Comparison of ENCODE assay signal across 28 cellular contexts in genomic region chr5:122050959-122051358, GRCh38. TPM values are rescaled to one million over a fixed set of nuclear protein-coding genes. Genes with fewer than 3 reads are reported as not detected.
DNase-seq lines count a peak whose midpoint lies in the region; ATAC-seq, FAIRE-seq and TF ChIP-seq lines count a peak whose summit lies in the region.
"Had no signal": no experiment of that assay in that cellular context is flagged by ENCODE, and none has a peak within 500 bp of the region (broad histone marks: within the 10 kb centered on the region; RNA-seq: fewer than 3 reads in every experiment).

No MANE protein-coding gene starts in this region.

- H3K4me1 ChIP-seq in A549: no peaks in the 10 kb centered on the region
- no peaks in the 10 kb centered on the region for H3K4me1 ChIP-seq in K562 (replicated peaks in 1 of 2; ENCODE audit: control insufficient read depth in 2 of 2, insufficient read depth in 2 of 2, low read length in 2 of 2)

- H3K36me3 Mint-ChIP-seq in activated T-cell treated with anti-CD3 and anti-CD28 coated beads, Interleukin-2, amount 50 U/mL, for 72 hours (ENCODE audit: insufficient read depth in 2 of 2): peaks cover 2 to 4% of the 10 kb centered on the region in 2 donors
- peaks cover 47% of the 10 kb centered on the region for H3K36me3 Mint-ChIP-seq in activated T-cell treated with anti-CD3 and anti-CD28 coated beads, Interleukin-2, amount 50 U/mL, for 24 hours (ENCODE audit: low read depth)
- peaks cover 29% of the 10 kb centered on the region for H3K36me3 Mint-ChIP-seq in neural crest cell (ENCODE audit: low read depth)

- no peak for TF ChIP-seq EP300 in A549 (IDR thresholded peaks at IDR 0.05)
- no peak for TF ChIP-seq EP300 in K562 (IDR thresholded peaks at IDR 0.05; ENCODE audit: low read length)

- no peaks in the 10 kb centered on the region for H3K9me1 ChIP-seq in K562 (ENCODE audit: control insufficient read depth, insufficient read depth, low read length)

- no peak overlapping the region for H2AFZ ChIP-seq in K562 (ENCODE audit: low read depth, low read length)

- H3K79me2 ChIP-seq in K562 (ENCODE audit: control insufficient read depth, insufficient read depth, low read length): no peaks in the 10 kb centered on the region

- POLR2A ChIA-PET in A549 (lab: Yijun Ruan, JAX): no interaction called here
- POLR2A ChIA-PET in K562 (lab: Yijun Ruan, JAX): interaction anchor here (0.7 kb wide), 1 partner anchor 20 kb away, joined by 3 read pairs; no protein-coding TSS in a partner anchor

- CTCF ChIA-PET in A549 (lab: Yijun Ruan, JAX): interaction anchor here (0.6 kb wide), 1 partner anchor 21 kb away, joined by 5 read pairs; no protein-coding TSS in a partner anchor
- CTCF ChIA-PET in K562 (lab: Yijun Ruan, JAX; ENCODE audit: low intra/inter-chr PET ratio): no interaction called here

- no peaks in the 10 kb centered on the region for H3K4me1 Mint-ChIP-seq in activated T-cell treated with anti-CD3 and anti-CD28 coated beads, Interleukin-2, amount 50 U/mL, for 72 hours (ENCODE audit: low read depth)
- H3K4me1 Mint-ChIP-seq in activated T-cell treated with anti-CD3 and anti-CD28 coated beads, Interleukin-2, amount 50 U/mL, for 24 hours (ENCODE audit: low read depth): no peaks in the 10 kb centered on the region
- no peaks in the 10 kb centered on the region for H3K4me1 Mint-ChIP-seq in neural crest cell
- H3K4me1 Mint-ChIP-seq: CD14-positive monocyte; CD4-positive, alpha-beta memory T cell; CD8-positive, alpha-beta memory T cell had no signal

- H3K4me3 ChIP-seq in A549 (no peak overlapping the region), K562 (no peak overlapping the region)
- H3K4me3 ChIP-seq: BLaER1, GM12878 had no signal

- H4K20me1 ChIP-seq in K562 (replicated peaks; ENCODE audit: control insufficient read depth, insufficient read depth, low read length): no peaks in the 10 kb centered on the region
- H4K20me1 ChIP-seq: BLaER1 had no signal

- no peaks in the 10 kb centered on the region for H3K36me3 ChIP-seq in K562 (ENCODE audit: control insufficient read depth, insufficient read depth, low read length)
- H3K36me3 ChIP-seq: BE2C, BLaER1 had no signal

- no peak for TF ChIP-seq CTCF in A549 (IDR thresholded peaks at IDR 0.05)
- no peak for TF ChIP-seq CTCF in K562 (IDR thresholded peaks at IDR 0.05 in 2 of 3, conservative IDR thresholded peaks at IDR 0.05 in 1 of 3; ENCODE audit: insufficient read depth in 2 of 3, low read depth in 1 of 3, low read length in 3 of 3)
- no peak for TF ChIP-seq CTCF in neural crest cell (conservative IDR thresholded peaks at IDR 0.05)

- no peaks in the 10 kb centered on the region for H3K9me3 ChIP-seq in A549
- no peaks in the 10 kb centered on the region for H3K9me3 ChIP-seq in K562 (replicated peaks; ENCODE audit: control insufficient read depth, insufficient read depth, low read depth, low read length)
- H3K9me3 ChIP-seq: BE2C had no signal

- H3K4me2 ChIP-seq in A549 (no peak overlapping the region), K562 (ENCODE audit: insufficient read depth, low read length) (no peak overlapping the region)
- H3K4me2 ChIP-seq: BLaER1 had no signal

- no TSS peak for BruUV-seq in K562 (replicated peaks; lab: Mats Ljungman, UMichigan)

- FAIRE-seq in A549 (lab: Jason Lieb, UNC): no peak
- no peak for FAIRE-seq in K562 (lab: Jason Lieb, UNC)
- FAIRE-seq: GM12878, GM12892, GM18507 had no signal

- TF ChIP-seq POLR2A in A549 (IDR thresholded peaks at IDR 0.05; ENCODE audit: low read length): no peak
- no peak for TF ChIP-seq POLR2A in K562 (conservative IDR thresholded peaks at IDR 0.05)

- ATAC-seq in activated T-cell treated with anti-CD3 and anti-CD28 coated beads, Interleukin-2, amount 50 U/mL, for 72 hours (replicated peaks in 1 of 2): no peak
- ATAC-seq in A549 (no peak), K562 (no peak), esophagus mucosa (no peak)
- ATAC-seq: GM12878 had no signal

- in situ Hi-C loops in K562 (cut with MboI): no loop called here

- peaks cover 0 to 5% of the 10 kb centered on the region in 2 donors for H3K9me3 Mint-ChIP-seq in activated T-cell treated with anti-CD3 and anti-CD28 coated beads, Interleukin-2, amount 50 U/mL, for 72 hours
- peaks cover 2% of the 10 kb centered on the region for H3K9me3 Mint-ChIP-seq in activated T-cell treated with anti-CD3 and anti-CD28 coated beads, Interleukin-2, amount 50 U/mL, for 24 hours
- H3K9me3 Mint-ChIP-seq in neural crest cell: peaks cover 7% of the 10 kb centered on the region

- H3K27me3 ChIP-seq in K562 (ENCODE audit: control insufficient read depth in 2 of 2, insufficient read depth in 2 of 2, low read length in 2 of 2): no peaks in the 10 kb centered on the region
- H3K27me3 ChIP-seq: BE2C, BLaER1 had no signal

- H3K4me3 Mint-ChIP-seq in activated T-cell treated with anti-CD3 and anti-CD28 coated beads, Interleukin-2, amount 50 U/mL, for 72 hours: no peak overlapping the region
- H3K4me3 Mint-ChIP-seq in activated T-cell treated with anti-CD3 and anti-CD28 coated beads, Interleukin-2, amount 50 U/mL, for 24 hours: no peak overlapping the region
- H3K4me3 Mint-ChIP-seq in neural crest cell: no peak overlapping the region
- H3K4me3 Mint-ChIP-seq: CD14-positive monocyte; CD4-positive, alpha-beta memory T cell; CD4-positive, CD25-positive, alpha-beta regulatory T cell; CD8-positive, alpha-beta memory T cell had no signal

- intact Hi-C loops in K562 (cut with micrococcal nuclease): no loop called here

- H3K27ac Mint-ChIP-seq in activated T-cell treated with anti-CD3 and anti-CD28 coated beads, Interleukin-2, amount 50 U/mL, for 72 hours: peak overlapping the region; percentile 5
- H3K27ac Mint-ChIP-seq in activated T-cell treated with anti-CD3 and anti-CD28 coated beads, Interleukin-2, amount 50 U/mL, for 24 hours: no peak overlapping the region
- peak overlapping the region; percentile 73 for H3K27ac Mint-ChIP-seq in neural crest cell (ENCODE audit: unreplicated experiment)
- H3K27ac Mint-ChIP-seq: CD14-positive monocyte; CD4-positive, alpha-beta memory T cell; CD4-positive, CD25-positive, alpha-beta regulatory T cell; CD8-positive, alpha-beta memory T cell had no signal

- DNase-seq in activated T-cell treated with anti-CD3 and anti-CD28 coated beads, Interleukin-2, amount 50 U/mL, for 72 hours: no peak
- DNase-seq in activated T-cell treated with anti-CD3 and anti-CD28 coated beads, Interleukin-2, amount 50 U/mL, for 24 hours: no peak
- DNase-seq in A549 (ENCODE audit: low read depth in 1 of 2, low spot score in 1 of 2) (no peak), K562 (ENCODE audit: extremely low read depth in 1 of 4, low spot score in 3 of 4) (no peak), neural crest cell (ENCODE audit: low read depth, low spot score) (no peak)
- no peak for DNase-seq in stimulated activated CD4-positive, alpha-beta T cell treated with anti-CD3 and anti-CD28 coated beads, Interleukin-15, amount 100 ng/mL, for 24 hours
- DNase-seq: ACHN; BE2C; C1 segment of cervical spinal cord; CD4-positive, alpha-beta memory T cell; CD4-positive, CD25-positive, alpha-beta regulatory T cell; CD8-positive, alpha-beta memory T cell; COR-L47; DMS 273 treated with DMSO at 0.1 percent for 48 hours; DMS153; DMS53; DMS79; DND-41; EL; GDM1 had no signal

- no peak for TF ChIP-seq RAD21 in A549 (conservative IDR thresholded peaks at IDR 0.05 in 1 of 2, IDR thresholded peaks at IDR 0.05 in 1 of 2)
- no peak for TF ChIP-seq RAD21 in K562 (CRISPR knock-in tag; conservative IDR thresholded peaks at IDR 0.05 in 1 of 2, IDR thresholded peaks at IDR 0.05 in 1 of 2)

- no peak overlapping the region for H3K9ac ChIP-seq in K562 (ENCODE audit: insufficient read depth in 1 of 2, low read depth in 2 of 2, low read length in 2 of 2)
- H3K9ac ChIP-seq: BLaER1 had no signal

- H3K27ac ChIP-seq in A549 (no peak overlapping the region), K562 (ENCODE audit: extremely low read depth, low read depth, low read length) (no peak overlapping the region)
- H3K27ac ChIP-seq: 22Rv1, BLaER1 had no signal

- H3K27me3 Mint-ChIP-seq in activated T-cell treated with anti-CD3 and anti-CD28 coated beads, Interleukin-2, amount 50 U/mL, for 72 hours (ENCODE audit: low read depth): no peaks in the 10 kb centered on the region
- no peaks in the 10 kb centered on the region for H3K27me3 Mint-ChIP-seq in activated T-cell treated with anti-CD3 and anti-CD28 coated beads, Interleukin-2, amount 50 U/mL, for 24 hours
- H3K27me3 Mint-ChIP-seq in neural crest cell (ENCODE audit: low read depth): no peaks in the 10 kb centered on the region
- H3K27me3 Mint-ChIP-seq: CD4-positive, alpha-beta memory T cell; CD4-positive, CD25-positive, alpha-beta regulatory T cell; CD8-positive, alpha-beta memory T cell had no signal

TF ChIP-seq in A549, 52 proteins besides CTCF, POLR2A, EP300 and RAD21 (continues in another document):
- no peak for TF ChIP-seq JUNB (IDR thresholded peaks at IDR 0.05)

TF ChIP-seq in K562, 482 proteins besides CTCF, POLR2A, EP300 and RAD21 (continues in another document):
- no peak for TF ChIP-seq SRSF9 (IDR thresholded peaks at IDR 0.05; ENCODE audit: borderline replicate concordance, low read depth, low read length)

RNA-seq across cellular contexts. Expression of gene LOX, which starts 27.1 kb away (rescaled TPM):
- total RNA-seq in activated T-cell treated with anti-CD3 and anti-CD28 coated beads, Interleukin-2, amount 50 U/mL, for 72 hours: not detected
- polyA plus RNA-seq in A549 (2011; rRNA removed) (0.34 and 0.46 TPM in 2 replicates), A549 (2017; fragmentation: RNase III; extraction: RNeasy Plus Mini Kit Qiagen cat#74134 plus additional on column Dnase treatment) (0.13 to 0.36 TPM (median 0.17 TPM) in 3 replicates), K562 (2011; rRNA removed) (not detected in 2 replicates), K562 (2014; fragmentation: Illumina TruSeq; extraction: Trizol) (not detected in 2 replicates), K562 (2014; fragmentation: Nextera tagmentation; extraction: Ambion mirVana) (under 1 TPM in 1 of 2 experiments, not detected in 1; 0.06 TPM), K562 (2014; rRNA removed) (not detected in 2 replicates)
- polyA plus RNA-seq in A549 (2012; cell fraction: cytosol; rRNA removed): 0.04 and 0.16 TPM in 2 replicates
- 0.12 and 0.17 TPM in 2 replicates for polyA plus RNA-seq in A549 (2012; cell fraction: nucleus; rRNA removed)
- 0.99 and 1.3 TPM in 2 replicates for polyA minus RNA-seq in A549 (2011; rRNA and poly(A)+ RNA removed)
- total RNA-seq in K562 (2011; cell fraction: chromatin; rRNA removed; ENCODE audit: low replicate concordance): not detected in 2 replicates
- not detected in 2 replicates for total RNA-seq in K562 (2011; cell fraction: nucleolus; rRNA removed)
- total RNA-seq in K562 (2011; cell fraction: nucleoplasm; rRNA removed): not detected in 2 replicates
- total RNA-seq in K562 (2014; rRNA removed) (not detected in 2 replicates), K562 (2014; rRNA removed; fragmentation: Illumina TruSeq; extraction: Trizol) (not detected in 2 replicates), K562 (2015; rRNA removed; fragmentation: Illumina TruSeq; extraction: Trizol) (not detected in 2 replicates), K562 (2021) (0.09 and 0.34 TPM in 2 replicates), neural crest cell (1.2 and 1.4 TPM in 2 replicates), esophagus mucosa (6.6 TPM)
- 0.03 TPM in 1 of 2 replicates, not detected in the other for polyA plus RNA-seq in K562 (2011; cell fraction: cytosol; rRNA removed)
- polyA plus RNA-seq in K562 (2011; cell fraction: nucleus; rRNA removed): not detected in 2 replicates
- polyA plus RNA-seq in K562 (2012): 0.04 and 0.12 TPM in 2 replicates
- polyA minus RNA-seq in K562 (2011; rRNA and poly(A)+ RNA removed): not detected in 2 replicates
- polyA minus RNA-seq in K562 (2011; cell fraction: cytosol; rRNA and poly(A)+ RNA removed): 2.4 TPM in 1 of 2 replicates, not detected in the other
- polyA minus RNA-seq in K562 (2011; cell fraction: nucleus; rRNA and poly(A)+ RNA removed): not detected in 2 replicates
- total RNA-seq: CD4-positive, alpha-beta memory T cell; CD8-positive, alpha-beta memory T cell; G401 had no signal
- polyA plus RNA-seq: CD14-positive monocyte; CD8-positive, alpha-beta memory T cell had no signal
